29 cellular contexts compared by ENCODE assay signal in the genomic region with DNA sequence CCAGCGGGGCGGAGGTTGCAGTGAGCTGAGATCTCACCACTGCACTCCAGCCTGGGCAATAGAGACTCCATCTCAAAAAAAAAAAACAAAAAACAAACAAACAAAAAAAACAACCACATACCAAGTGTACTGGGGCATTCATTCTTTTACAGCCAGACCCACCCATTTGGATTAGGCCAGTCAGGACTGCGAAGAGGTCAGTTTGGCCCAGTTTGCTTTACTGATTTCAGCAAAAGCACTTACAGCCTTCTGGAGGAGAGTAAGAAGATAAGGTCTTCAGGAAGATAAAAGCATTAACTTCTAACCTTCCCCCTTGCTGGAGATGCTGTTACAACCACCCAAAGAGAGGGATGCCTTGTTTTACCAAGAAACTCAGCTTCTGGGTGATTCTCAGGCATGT.
A peak's percentile ranks its signal among the peaks of the same experiment; 100 is the strongest.
DNase-seq lines count a peak whose midpoint lies in the region; ATAC-seq and TF ChIP-seq lines count a peak whose summit lies in the region.
"Had no signal": no experiment of that assay in that cellular context is flagged by ENCODE, and none has a peak within 500 bp of the region (broad histone marks: within the 10 kb centered on the region; RNA-seq: fewer than 3 reads in every experiment).

No MANE protein-coding gene starts in this region.

- peak overlapping the region; percentile 57 for H3K27ac ChIP-seq in cardiac muscle cell
- no peak overlapping the region for H3K27ac ChIP-seq in right cardiac atrium (ENCODE audit: low read length)
- H3K27ac ChIP-seq in sigmoid colon = peak overlapping the region in 3 of 4 donors; percentile 38 to 65 (median 64)
- H3K27ac ChIP-seq in uterus = peak overlapping the region; percentile 62 to 82
- H3K27ac ChIP-seq: 22Rv1, SJCRH30, VCaP had no signal

- TF ChIP-seq CTCF in cardiac muscle cell (IDR thresholded peaks at IDR 0.05; ENCODE audit: low read depth, low read length) = no peak
- no peak for TF ChIP-seq CTCF in sigmoid colon (IDR thresholded peaks at IDR 0.05)
- TF ChIP-seq CTCF in uterus (IDR thresholded peaks at IDR 0.05) = no peak

- 79% methylated on average over 3 of the region's 3 CpGs for WGBS in right cardiac atrium
- 73 to 86% methylated on average over 3 of the region's 3 CpGs for WGBS in sigmoid colon, 2 donors

- H3K36me3 Mint-ChIP-seq in dendritic cell treated with granulocyte-macrophage colony-stimulating factor and Interleukin-4, amounts not matched to agents 40 ng/mL and 50 ng/mL, for 4 days (ENCODE audit: low read depth) = peaks cover 68% of the 10 kb centered on the region
- H3K36me3 Mint-ChIP-seq: activated naive CD4-positive, alpha-beta T cell treated with anti-CD3 and anti-CD28 coated beads, Interleukin-2, amount 50 U/mL, for 24 hours had no signal

- H3K36me3 ChIP-seq in cardiac muscle cell (peaks cover 5% of the 10 kb centered on the region), sigmoid colon (no peaks in the 10 kb centered on the region), uterus (no peaks in the 10 kb centered on the region)
- H3K36me3 ChIP-seq: ovary, SJCRH30, thoracic aorta had no signal

- peaks cover 21% of the 10 kb centered on the region for H3K4me1 Mint-ChIP-seq in dendritic cell treated with granulocyte-macrophage colony-stimulating factor and Interleukin-4, amounts not matched to agents 40 ng/mL and 50 ng/mL, for 4 days (ENCODE audit: low read depth)
- H3K4me1 Mint-ChIP-seq: activated CD4-positive, alpha-beta T cell treated with anti-CD3 and anti-CD28 coated beads for 36 hours; activated naive CD4-positive, alpha-beta T cell treated with anti-CD3 and anti-CD28 coated beads, Interleukin-2, amount 50 U/mL, for 24 hours had no signal

- DNase-seq in cardiac muscle cell (ENCODE audit: low read depth in 1 of 2, low spot score in 1 of 2) (peak in 1 of 2 donors; percentile 12), right cardiac atrium (no peak), sigmoid colon (no peak), uterus (no peak), 8988T (no peak), GOT3 (lab: John Stamatoyannopoulos, UW) (no peak)
- DNase-seq: activated CD4-positive, alpha-beta T cell treated with anti-CD3 and anti-CD28 coated beads for 36 hours; activated CD8-positive, alpha-beta T cell treated with anti-CD3 and anti-CD28 coated beads, Interleukin-2, amount 10 ng/mL, durations not matched to agents 7 days and 5 days; Calu3; DMS79; effector CD8-positive, alpha-beta T cell; Kasumi-1; kidney; NCI-H1417 treated with DMSO at 0.1 percent for 48 hours; NCI-H2081; NCI-H345; nephron progenitor cell; ovary; SJCRH30; stimulated activated CD4-positive, alpha-beta T cell treated with anti-CD3 and anti-CD28 coated beads, Interleukin-2, amount 100 ng/mL, for 24 hours; stimulated activated naive CD8-positive, alpha-beta T cell treated with anti-CD3 and anti-CD28 coated beads, Interleukin-15, Interleukin-2, amounts not matched to agents 100 U/mL and 50 U/mL, for 24 hours; T1000 had no signal

- peak overlapping the region; percentile 88 for H3K27ac Mint-ChIP-seq in dendritic cell treated with granulocyte-macrophage colony-stimulating factor and Interleukin-4, amounts not matched to agents 40 ng/mL and 50 ng/mL, for 4 days
- H3K27ac Mint-ChIP-seq: activated CD4-positive, alpha-beta T cell treated with anti-CD3 and anti-CD28 coated beads for 36 hours; activated CD8-positive, alpha-beta T cell treated with anti-CD3 and anti-CD28 coated beads, Interleukin-2, amount 10 ng/mL, durations not matched to agents 7 days and 5 days; activated naive CD4-positive, alpha-beta T cell treated with anti-CD3 and anti-CD28 coated beads, Interleukin-2, amount 50 U/mL, for 24 hours had no signal

- H3K4me1 ChIP-seq in cardiac muscle cell (ENCODE audit: low read depth) = peaks cover 18% of the 10 kb centered on the region
- peaks cover 8% of the 10 kb centered on the region for H3K4me1 ChIP-seq in right cardiac atrium (ENCODE audit: control insufficient read depth, insufficient read depth, low read length)
- peaks cover 0 to 24% (median 18%) of the 10 kb centered on the region in 4 donors for H3K4me1 ChIP-seq in sigmoid colon
- no peaks in the 10 kb centered on the region for H3K4me1 ChIP-seq in uterus
- H3K4me1 ChIP-seq: SJCRH30 had no signal

- TF ChIP-seq POLR2A in sigmoid colon (IDR thresholded peaks at IDR 0.05) (no peak), uterus (IDR thresholded peaks at IDR 0.05) (no peak)

- H3K27me3 ChIP-seq in cardiac muscle cell (no peaks in the 10 kb centered on the region), right cardiac atrium (ENCODE audit: control insufficient read depth, insufficient read depth) (no peaks in the 10 kb centered on the region), sigmoid colon (no peaks in the 10 kb centered on the region), uterus (no peaks in the 10 kb centered on the region)
- H3K27me3 ChIP-seq: ovary, SJCRH30 had no signal

- no peak for TF ChIP-seq EP300 in sigmoid colon (IDR thresholded peaks at IDR 0.05)

- no peak overlapping the region for H3K4me3 ChIP-seq in cardiac muscle cell
- H3K4me3 ChIP-seq in right cardiac atrium (ENCODE audit: low read length) = no peak overlapping the region
- H3K4me3 ChIP-seq in sigmoid colon = no peak overlapping the region
- no peak overlapping the region for H3K4me3 ChIP-seq in uterus
- H3K4me3 ChIP-seq: ovary, SJCRH30 had no signal

- H3K27me3 Mint-ChIP-seq in dendritic cell treated with granulocyte-macrophage colony-stimulating factor and Interleukin-4, amounts not matched to agents 40 ng/mL and 50 ng/mL, for 4 days = no peaks in the 10 kb centered on the region

- H3K4me3 Mint-ChIP-seq in dendritic cell treated with granulocyte-macrophage colony-stimulating factor and Interleukin-4, amounts not matched to agents 40 ng/mL and 50 ng/mL, for 4 days = no peak overlapping the region
- H3K4me3 Mint-ChIP-seq: activated CD4-positive, alpha-beta T cell treated with anti-CD3 and anti-CD28 coated beads for 36 hours; activated CD8-positive, alpha-beta T cell treated with anti-CD3 and anti-CD28 coated beads, Interleukin-2, amount 10 ng/mL, durations not matched to agents 7 days and 5 days; activated naive CD4-positive, alpha-beta T cell treated with anti-CD3 and anti-CD28 coated beads, Interleukin-2, amount 50 U/mL, for 24 hours; nephron progenitor cell had no signal

- peaks cover 2% of the 10 kb centered on the region for H3K9me3 ChIP-seq in cardiac muscle cell (ENCODE audit: low read depth)
- H3K9me3 ChIP-seq in right cardiac atrium (ENCODE audit: control insufficient read depth, low read length) = no peaks in the 10 kb centered on the region
- H3K9me3 ChIP-seq in sigmoid colon = no peaks in the 10 kb centered on the region
- H3K9me3 ChIP-seq in uterus = no peaks in the 10 kb centered on the region
- H3K9me3 ChIP-seq: ovary, thoracic aorta had no signal

- no peak for ATAC-seq in right cardiac atrium
- ATAC-seq in GM19455 (IDR thresholded peaks at IDR 0.05; ENCODE audit: unreplicated experiment) = no peak
- ATAC-seq: activated CD4-positive, alpha-beta T cell treated with anti-CD3 and anti-CD28 coated beads for 36 hours; activated CD8-positive, alpha-beta T cell treated with anti-CD3 and anti-CD28 coated beads, Interleukin-2, amount 10 ng/mL, durations not matched to agents 7 days and 5 days; HCT116; stimulated activated naive CD8-positive, alpha-beta T cell treated with anti-CD3 and anti-CD28 coated beads, Interleukin-15, Interleukin-2, amounts not matched to agents 100 U/mL and 50 U/mL, for 24 hours had no signal

- H3K9me3 Mint-ChIP-seq in dendritic cell treated with granulocyte-macrophage colony-stimulating factor and Interleukin-4, amounts not matched to agents 40 ng/mL and 50 ng/mL, for 4 days = peaks cover 18% of the 10 kb centered on the region
- H3K9me3 Mint-ChIP-seq: activated naive CD4-positive, alpha-beta T cell treated with anti-CD3 and anti-CD28 coated beads, Interleukin-2, amount 50 U/mL, for 24 hours had no signal

- intact Hi-C loops in right cardiac atrium (cut with DNase I) = no loop called here
- intact Hi-C loops in dendritic cell treated with granulocyte-macrophage colony-stimulating factor and Interleukin-4, amounts not matched to agents 40 ng/mL and 50 ng/mL, for 4 days (cut with micrococcal nuclease) = no loop called here
- intact Hi-C loops in sigmoid colon (cut with DNase I) = no loop called here
- intact Hi-C loops in uterus (cut with DNase I; ENCODE audit: low total_unique reads) = no loop called here
